In genomic region chr16:85334718-85335583, GRCh38 we compare ENCODE assay signal across 9 cellular contexts.
DNase-seq lines count a peak whose midpoint lies in the region; ATAC-seq and TF ChIP-seq lines count a peak whose summit lies in the region.
"Had no signal": no experiment of that assay in that cellular context is flagged by ENCODE, and none has a peak within 500 bp of the region (broad histone marks: within the 10 kb centered on the region; RNA-seq: fewer than 3 reads in every experiment).

No MANE protein-coding gene starts in this region.

- no peaks in the 10 kb centered on the region for H3K9me2 ChIP-seq in Loucy (replicated peaks; ENCODE audit: low read depth, low read length)

- H3K4me1 Mint-ChIP-seq in brain = peaks cover 74% of the 10 kb centered on the region

- H3K27ac Mint-ChIP-seq in brain = peak overlapping the region; percentile 63 to 97 (median 91)

- H3K4me3 ChIP-seq in Loucy (ENCODE audit: low read length, poor library complexity, severe bottlenecking) = peak overlapping the region; percentile 28

- H3K36me3 ChIP-seq in Loucy (ENCODE audit: insufficient read depth, low read length) = no peaks in the 10 kb centered on the region
- H3K36me3 ChIP-seq: spleen had no signal

- no peaks in the 10 kb centered on the region for H3F3A ChIP-seq in Loucy (ENCODE audit: low read depth)

- peak; percentile 74 for DNase-seq in mucosa of gallbladder (ENCODE audit: low spot score)
- DNase-seq in superior temporal gyrus (ENCODE audit: extremely low spot score) = no peak
- no peak for DNase-seq in NCI-H1105 treated with DMSO at 0.1 percent for 48 hours (lab: John Stamatoyannopoulos, UW)
- DNase-seq: spleen had no signal

- H3K27me3 ChIP-seq in Loucy (ENCODE audit: insufficient read depth, low read length, poor library complexity, severe bottlenecking) = no peaks in the 10 kb centered on the region

- ATAC-seq in HG03095 (IDR thresholded peaks at IDR 0.05; ENCODE audit: unreplicated experiment) (no peak), HG03097 (IDR thresholded peaks at IDR 0.05; ENCODE audit: low FRiP score, unreplicated experiment) (no peak)

- no peaks in the 10 kb centered on the region for H3K36me3 Mint-ChIP-seq in brain

- peak overlapping the region; percentile 46 for H3K9ac ChIP-seq in Loucy (ENCODE audit: low read depth, low read length, poor library complexity, severe bottlenecking)

- H2AFZ ChIP-seq in Loucy (ENCODE audit: low read length) = peak overlapping the region; percentile 63; the same call in 1 of the 2 replicates

- no peak for TF ChIP-seq CTCF in C4-2B (conservative IDR thresholded peaks at IDR 0.05)
- TF ChIP-seq CTCF in Loucy (conservative IDR thresholded peaks at IDR 0.05; ENCODE audit: low read length) = no peak
- peak in 1 of 2 experiments; percentile 17 for TF ChIP-seq CTCF in brain (conservative IDR thresholded peaks at IDR 0.05)

- H3K27ac ChIP-seq in C4-2B = peak overlapping the region; percentile 44
- H3K27ac ChIP-seq: spleen had no signal

- H3K9me3 ChIP-seq in Loucy (ENCODE audit: insufficient read depth, low read depth, low read length) = no peaks in the 10 kb centered on the region
- H3K9me3 ChIP-seq: spleen had no signal

- H3K27me3 Mint-ChIP-seq in brain = peaks cover 6% of the 10 kb centered on the region

- H3K9me3 Mint-ChIP-seq in brain = no peaks in the 10 kb centered on the region

- peak overlapping the region; percentile 71 to 77 (median 75) for H3K4me3 Mint-ChIP-seq in brain

- H3K4me1 ChIP-seq in Loucy (ENCODE audit: insufficient read depth, low read length, poor library complexity, severe bottlenecking) = peaks cover 15% of the 10 kb centered on the region

- peak overlapping the region; percentile 63 for H3K4me2 ChIP-seq in Loucy (ENCODE audit: low read depth, low read length, poor library complexity, severe bottlenecking)

- no peaks in the 10 kb centered on the region for H3K79me2 ChIP-seq in Loucy (ENCODE audit: insufficient read depth, low read length)

- H4K20me1 ChIP-seq in Loucy (ENCODE audit: insufficient read depth, low read length, poor library complexity, severe bottlenecking) = no peaks in the 10 kb centered on the region
